In the genomic region with DNA sequence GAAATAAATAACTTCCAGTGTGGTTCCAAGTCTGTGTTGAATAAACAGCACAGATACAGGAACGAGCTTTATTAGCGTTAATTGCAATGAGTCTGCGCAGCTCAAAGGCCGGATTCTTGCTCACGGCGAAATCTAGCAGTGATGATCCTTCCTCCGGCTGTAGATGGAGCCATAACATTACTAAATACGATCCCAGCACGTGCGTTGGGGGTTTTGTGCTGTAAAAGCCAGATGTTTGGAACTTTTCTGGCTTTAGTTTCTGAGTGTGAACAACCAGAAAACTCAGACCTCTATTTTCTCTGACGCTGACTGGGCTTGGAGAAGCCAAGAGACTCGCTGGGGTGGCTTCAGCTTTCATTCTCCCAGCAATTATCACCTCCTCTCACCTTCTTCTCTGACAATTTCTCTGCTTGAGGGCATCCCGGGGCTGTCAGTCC, we compare ENCODE assay signal across 8 cellular contexts. TPM values are rescaled to one million over a fixed set of nuclear protein-coding genes. Genes with fewer than 3 reads are reported as not detected.
DNase-seq lines count a peak whose midpoint lies in the region; ATAC-seq and TF ChIP-seq lines count a peak whose summit lies in the region.

No MANE protein-coding gene starts in this region.

- H3K79me2 ChIP-seq in SK-N-SH (ENCODE audit: insufficient read depth), result no peaks in the 10 kb centered on the region

- no peak overlapping the region for H3K27ac Mint-ChIP-seq in activated naive CD8-positive, alpha-beta T cell treated with anti-CD3 and anti-CD28 coated beads, Interleukin-2, amount 50 U/mL, for 24 hours

- POLR2A ChIA-PET in SK-N-SH (lab: Yijun Ruan, JAX), result no interaction called here

- peak overlapping the region; percentile 53 for H2AFZ ChIP-seq in SK-N-SH (ENCODE audit: low read depth)

- H3K4me2 ChIP-seq in SK-N-SH, result peak overlapping the region; percentile 8; the same call in 1 of the 2 replicates

- no peak overlapping the region for H3K4me3 ChIP-seq in H7 (ENCODE audit: insufficient read depth, low read depth, low read length)
- peak overlapping the region in 1 of 2 experiments; percentile 28; a peak in 1 of 4 replicates for H3K4me3 ChIP-seq in SK-N-SH (ENCODE audit: low read depth in 2 of 2, low read length in 1 of 2)
- H3K4me3 ChIP-seq in heart right ventricle, result peak overlapping the region in 1 of 10 donors; percentile 17

- no peaks in the 10 kb centered on the region for H3K9me3 ChIP-seq in SK-N-SH
- H3K9me3 ChIP-seq in heart right ventricle, result no peaks in the 10 kb centered on the region

- TF ChIP-seq EP300 in SK-N-SH (IDR thresholded peaks at IDR 0.05; ENCODE audit: borderline replicate concordance in 1 of 2, low read depth in 1 of 2, low read length in 1 of 2), result no peak

- H3K9me3 Mint-ChIP-seq in activated naive CD8-positive, alpha-beta T cell treated with anti-CD3 and anti-CD28 coated beads, Interleukin-2, amount 50 U/mL, for 24 hours, result no peaks in the 10 kb centered on the region

- H3K4me1 ChIP-seq in SK-N-SH (ENCODE audit: control insufficient read depth in 1 of 2, insufficient read depth in 2 of 2, low read depth in 1 of 2, low read length in 1 of 2) (peaks cover 0 to 4% of the 10 kb centered on the region in 2 experiments; a peak in 2 of 4 replicates), heart right ventricle (peaks cover 0 to 10% (median 7%) of the 10 kb centered on the region in 9 donors)

- DNase-seq in ELR (ENCODE audit: low read depth) (peak; percentile 84), H7 (peak; percentile 78), NCI-H1048 (lab: John Stamatoyannopoulos, UW) (peak; percentile 4), SK-N-SH (peak; percentile 85), heart right ventricle (peak in 1 of 2 donors; percentile 54), renal cortical epithelial cell (ENCODE audit: low read depth) (peak; percentile 65)
- peak; percentile 44 for DNase-seq in activated naive CD8-positive, alpha-beta T cell treated with anti-CD3 and anti-CD28 coated beads, Interleukin-2, amount 50 U/mL, for 24 hours

- TF ChIP-seq CTCF in SK-N-SH (IDR thresholded peaks at IDR 0.05) (peak; percentile 77), heart right ventricle (IDR thresholded peaks at IDR 0.05) (peak in 8 of 9 donors; percentile 22 to 88 (median 72))

- H3K27ac ChIP-seq in SK-N-SH (ENCODE audit: low read depth in 2 of 2, low read length in 1 of 2), result no peak overlapping the region
- H3K27ac ChIP-seq in heart right ventricle, result no peak overlapping the region

- H3F3A ChIP-seq in SK-N-SH (replicated peaks; ENCODE audit: insufficient read depth), result no peaks in the 10 kb centered on the region

- peak; percentile 96 for TF ChIP-seq RAD21 in SK-N-SH (IDR thresholded peaks at IDR 0.05; ENCODE audit: low read length)

- no peaks in the 10 kb centered on the region for H3K36me3 Mint-ChIP-seq in activated naive CD8-positive, alpha-beta T cell treated with anti-CD3 and anti-CD28 coated beads, Interleukin-2, amount 50 U/mL, for 24 hours (ENCODE audit: low read depth)

- intact Hi-C loops in heart right ventricle (cut with DNase I), result loop anchor here in 1 of 10 donors (10.0 kb wide), 1 partner anchor 1705 kb away; no protein-coding TSS in a partner anchor

- no peaks in the 10 kb centered on the region for H4K20me1 ChIP-seq in SK-N-SH (ENCODE audit: insufficient read depth)

- ATAC-seq in activated naive CD8-positive, alpha-beta T cell treated with anti-CD3 and anti-CD28 coated beads, Interleukin-2, amount 50 U/mL, for 24 hours, result peak; percentile 70
- ATAC-seq in heart right ventricle (peak; percentile 73 to 95 (median 90)), HG03108 (IDR thresholded peaks at IDR 0.05; ENCODE audit: unreplicated experiment) (no peak)

- H3K9me2 ChIP-seq in SK-N-SH, result no peaks in the 10 kb centered on the region

- H3K9ac ChIP-seq in SK-N-SH, result no peak overlapping the region

- H3K36me3 ChIP-seq in H7 (replicated peaks; ENCODE audit: control insufficient read depth, insufficient read depth, low read length) (no peaks in the 10 kb centered on the region), SK-N-SH (replicated peaks in 1 of 2; ENCODE audit: control insufficient read depth in 1 of 2, insufficient read depth in 2 of 2, low read length in 1 of 2) (no peaks in the 10 kb centered on the region), heart right ventricle (no peaks in the 10 kb centered on the region)

- CTCF ChIA-PET in SK-N-SH (lab: Yijun Ruan, JAX), result interaction anchor here (0.6 to 2.6 kb wide), 45 partner anchors 9 to 1910 kb away, joined by 3 to 26 read pairs (median 3); no protein-coding TSS in a partner anchor

- H3K4me1 Mint-ChIP-seq in activated naive CD8-positive, alpha-beta T cell treated with anti-CD3 and anti-CD28 coated beads, Interleukin-2, amount 50 U/mL, for 24 hours, result peaks cover 37% of the 10 kb centered on the region

- WGBS in SK-N-SH (ENCODE audit: low lambda C conversion rate), result 6% methylated on average over 13 of the region's 13 CpGs
- WGBS in heart right ventricle, 2 donors, result 1 to 2% methylated on average over 13 of the region's 13 CpGs

- peaks cover 32% of the 10 kb centered on the region for H3K27me3 Mint-ChIP-seq in activated naive CD8-positive, alpha-beta T cell treated with anti-CD3 and anti-CD28 coated beads, Interleukin-2, amount 50 U/mL, for 24 hours

- H3K27me3 ChIP-seq in H7 (ENCODE audit: control insufficient read depth, insufficient read depth, low read length) (peaks cover 11% of the 10 kb centered on the region), SK-N-SH (ENCODE audit: insufficient read depth) (no peaks in the 10 kb centered on the region; the same call in 1 of the 2 replicates), heart right ventricle (peaks cover 0 to 24% (median 0%) of the 10 kb centered on the region in 7 donors)

- H3K4me3 Mint-ChIP-seq in activated naive CD8-positive, alpha-beta T cell treated with anti-CD3 and anti-CD28 coated beads, Interleukin-2, amount 50 U/mL, for 24 hours, result no peak overlapping the region

TF ChIP-seq in SK-N-SH, 30 proteins besides CTCF, POLR2A, EP300 and RAD21:
- TF ChIP-seq SMC3 (IDR thresholded peaks at IDR 0.05; ENCODE audit: low read depth, low read length) (peak; percentile 67), RCOR1 (IDR thresholded peaks at IDR 0.05; ENCODE audit: low read length) (no peak), NFIC (IDR thresholded peaks at IDR 0.05; ENCODE audit: borderline replicate concordance) (no peak), RFX5 (IDR thresholded peaks at IDR 0.05; ENCODE audit: low read length) (no peak), NRF1 (IDR thresholded peaks at IDR 0.05; ENCODE audit: low read depth, low read length) (peak; percentile 82), EZH2phosphoT487 (IDR thresholded peaks at IDR 0.05; ENCODE audit: borderline replicate concordance, low read depth) (no peak), GABPA (IDR thresholded peaks at IDR 0.05; ENCODE audit: low read depth) (no peak), CHD2 (IDR thresholded peaks at IDR 0.05; ENCODE audit: low read length, partially characterized antibody) (peak; percentile 79), YY1 (IDR thresholded peaks at IDR 0.05; ENCODE audit: low read depth) (no peak), MXI1 (IDR thresholded peaks at IDR 0.05; ENCODE audit: low read depth, low read length) (peak; percentile 90; the same call in 1 of the 2 replicates)
- TF ChIP-seq, protein P1, sequence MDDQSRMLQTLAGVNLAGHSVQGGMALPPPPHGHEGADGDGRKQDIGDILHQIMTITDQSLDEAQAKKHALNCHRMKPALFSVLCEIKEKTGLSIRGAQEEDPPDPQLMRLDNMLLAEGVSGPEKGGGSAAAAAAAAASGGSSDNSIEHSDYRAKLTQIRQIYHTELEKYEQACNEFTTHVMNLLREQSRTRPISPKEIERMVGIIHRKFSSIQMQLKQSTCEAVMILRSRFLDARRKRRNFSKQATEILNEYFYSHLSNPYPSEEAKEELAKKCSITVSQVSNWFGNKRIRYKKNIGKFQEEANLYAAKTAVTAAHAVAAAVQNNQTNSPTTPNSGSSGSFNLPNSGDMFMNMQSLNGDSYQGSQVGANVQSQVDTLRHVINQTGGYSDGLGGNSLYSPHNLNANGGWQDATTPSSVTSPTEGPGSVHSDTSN (IDR thresholded peaks at IDR 0.05), result no peak
- TF ChIP-seq, protein P2, sequence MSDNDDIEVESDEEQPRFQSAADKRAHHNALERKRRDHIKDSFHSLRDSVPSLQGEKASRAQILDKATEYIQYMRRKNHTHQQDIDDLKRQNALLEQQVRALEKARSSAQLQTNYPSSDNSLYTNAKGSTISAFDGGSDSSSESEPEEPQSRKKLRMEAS (IDR thresholded peaks at IDR 0.05; ENCODE audit: low read depth), result peak; percentile 98
- TF ChIP-seq, protein P3, sequence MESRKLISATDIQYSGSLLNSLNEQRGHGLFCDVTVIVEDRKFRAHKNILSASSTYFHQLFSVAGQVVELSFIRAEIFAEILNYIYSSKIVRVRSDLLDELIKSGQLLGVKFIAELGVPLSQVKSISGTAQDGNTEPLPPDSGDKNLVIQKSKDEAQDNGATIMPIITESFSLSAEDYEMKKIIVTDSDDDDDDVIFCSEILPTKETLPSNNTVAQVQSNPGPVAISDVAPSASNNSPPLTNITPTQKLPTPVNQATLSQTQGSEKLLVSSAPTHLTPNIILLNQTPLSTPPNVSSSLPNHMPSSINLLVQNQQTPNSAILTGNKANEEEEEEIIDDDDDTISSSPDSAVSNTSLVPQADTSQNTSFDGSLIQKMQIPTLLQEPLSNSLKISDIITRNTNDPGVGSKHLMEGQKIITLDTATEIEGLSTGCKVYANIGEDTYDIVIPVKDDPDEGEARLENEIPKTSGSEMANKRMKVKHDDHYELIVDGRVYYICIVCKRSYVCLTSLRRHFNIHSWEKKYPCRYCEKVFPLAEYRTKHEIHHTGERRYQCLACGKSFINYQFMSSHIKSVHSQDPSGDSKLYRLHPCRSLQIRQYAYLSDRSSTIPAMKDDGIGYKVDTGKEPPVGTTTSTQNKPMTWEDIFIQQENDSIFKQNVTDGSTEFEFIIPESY (IDR thresholded peaks at IDR 0.05; ENCODE audit: borderline replicate concordance, low read depth), result no peak

RNA-seq across cellular contexts. Expression of a gene that starts 47.0 kb away (rescaled TPM):
- 17.6 and 19.0 TPM in 2 replicates for total RNA-seq in H7 (2014; rRNA removed; shearing (Covaris generic))
- polyA plus RNA-seq in SK-N-SH (2012; rRNA removed), result 21.0 and 31.0 TPM in 2 replicates
- polyA plus RNA-seq in SK-N-SH (2012; cell fraction: cytosol; rRNA removed), result 23.4 and 27.2 TPM in 2 replicates
- 26.0 and 41.3 TPM in 2 replicates for polyA plus RNA-seq in SK-N-SH (2012; cell fraction: nucleus; rRNA removed)
- total RNA-seq in heart right ventricle, result 100 to 1,000 TPM in 1 of 10 donors, 10 to 100 TPM in 9; 61.4 to 105 (median 75.6) TPM
- 10 to 100 TPM; 33.4 to 48.7 TPM for polyA plus RNA-seq in heart right ventricle
- total RNA-seq in renal cortical epithelial cell, result 26.6 and 38.4 TPM in 2 replicates
